ENCODE assay signal across 1 cellular context in genomic region chr17:27353469-27354050, GRCh38.
TF ChIP-seq lines count a peak whose summit lies in the region.

No MANE protein-coding gene starts in this region.

TF ChIP-seq in K562, 482 proteins besides CTCF, POLR2A, EP300 and RAD21 (continued from another document and continues in another):
- no peak for TF ChIP-seq MGA (IDR thresholded peaks at IDR 0.05)
- TF ChIP-seq FOXP4 (CRISPR knock-in tag; IDR thresholded peaks at IDR 0.05; ENCODE audit: borderline replicate concordance), result no peak
- no peak for TF ChIP-seq ZNF354B (CRISPR knock-in tag; IDR thresholded peaks at IDR 0.05)
- no peak for TF ChIP-seq CAMTA2 (CRISPR knock-in tag; conservative IDR thresholded peaks at IDR 0.05)
- TF ChIP-seq ZSCAN29 (IDR thresholded peaks at IDR 0.05), result no peak
- no peak for TF ChIP-seq FOXK2 (conservative IDR thresholded peaks at IDR 0.05 in 1 of 2, IDR thresholded peaks at IDR 0.05 in 1 of 2; ENCODE audit: low read depth in 2 of 2)
- TF ChIP-seq MAZ (CRISPR knock-in tag; conservative IDR thresholded peaks at IDR 0.05 in 1 of 2, IDR thresholded peaks at IDR 0.05 in 1 of 2), result peak; percentile 89 to 98
- TF ChIP-seq ZNF324 (CRISPR knock-in tag; IDR thresholded peaks at IDR 0.05), result no peak
- no peak for TF ChIP-seq CBFB (CRISPR knock-in tag; IDR thresholded peaks at IDR 0.05)
- TF ChIP-seq GABPB2 (CRISPR knock-in tag; conservative IDR thresholded peaks at IDR 0.05), result no peak
- TF ChIP-seq CHAMP1 (IDR thresholded peaks at IDR 0.05), result no peak
- peak; percentile 81 for TF ChIP-seq CXXC5 (CRISPR knock-in tag; IDR thresholded peaks at IDR 0.05)
- no peak for TF ChIP-seq CGGBP1 (CRISPR knock-in tag; IDR thresholded peaks at IDR 0.05)
- TF ChIP-seq SRSF3 (IDR thresholded peaks at IDR 0.05; ENCODE audit: insufficient read depth, low read length), result peak; percentile 80; the same call in 1 of the 2 replicates
- TF ChIP-seq CREBBP (IDR thresholded peaks at IDR 0.05; ENCODE audit: low read depth, low read length), result no peak
- TF ChIP-seq MLLT1 (IDR thresholded peaks at IDR 0.05), result peak; percentile 67 to 74
- no peak; the same call in 1 of the 2 replicates for TF ChIP-seq ZKSCAN1 (IDR thresholded peaks at IDR 0.05; ENCODE audit: low read depth, low read length)
- TF ChIP-seq ZNF408 (CRISPR knock-in tag; IDR thresholded peaks at IDR 0.05; ENCODE audit: low read depth), result no peak
- TF ChIP-seq SMARCE1 (IDR thresholded peaks at IDR 0.05), result peak; percentile 70; the same call in 1 of the 2 replicates
- TF ChIP-seq FOXJ2 (tag; IDR thresholded peaks at IDR 0.05), result peak; percentile 43; the same call in 1 of the 2 replicates
- TF ChIP-seq REST (CRISPR knock-in tag; IDR thresholded peaks at IDR 0.05; ENCODE audit: low read depth), result no peak; the same call in 1 of the 2 replicates
- TF ChIP-seq FOXP1 (CRISPR knock-in tag; IDR thresholded peaks at IDR 0.05), result no peak
- TF ChIP-seq SNIP1 (IDR thresholded peaks at IDR 0.05; ENCODE audit: low read depth), result no peak
- 0 out of 2 replicates have a peak, but pooled peaks have one; percentile 0 for TF ChIP-seq SPI1 (IDR thresholded peaks at IDR 0.05; ENCODE audit: borderline replicate concordance, low read depth, low read length)
- TF ChIP-seq STAT5B (CRISPR knock-in tag; IDR thresholded peaks at IDR 0.05), result no peak
- peak; percentile 32; the same call in 1 of the 2 replicates for TF ChIP-seq ZNF24 (IDR thresholded peaks at IDR 0.05)
- TF ChIP-seq ZNF764 (CRISPR knock-in tag; IDR thresholded peaks at IDR 0.05; ENCODE audit: low read depth), result no peak
- peak; percentile 73 for TF ChIP-seq FOS (IDR thresholded peaks at IDR 0.05; ENCODE audit: extremely low read depth, insufficient read length)
- no peak for TF ChIP-seq CHD4 (IDR thresholded peaks at IDR 0.05; ENCODE audit: insufficient read depth, insufficient replicate concordance, low read depth, low read length, poor library complexity, severe bottlenecking)
- peak; percentile 48; the same call in 1 of the 2 replicates for TF ChIP-seq SMARCC2 (IDR thresholded peaks at IDR 0.05; ENCODE audit: low read depth)
- TF ChIP-seq E2F6 (IDR thresholded peaks at IDR 0.05; ENCODE audit: borderline replicate concordance in 1 of 2, extremely low read depth in 1 of 2, insufficient read depth in 1 of 2, insufficient read length in 1 of 2, low read depth in 1 of 2, low read length in 1 of 2, poor library complexity in 1 of 2, severe bottlenecking in 1 of 2), result peak; percentile 65 to 74
- TF ChIP-seq TRIM24 (IDR thresholded peaks at IDR 0.05), result 0 out of 4 replicates have a peak, but pooled peaks of 1 of the 2 experiments have one; percentile 31
- peak; percentile 86 for TF ChIP-seq TBP (optimal IDR thresholded peaks at IDR 0.05; ENCODE audit: low read depth, low read length)
- 0 out of 2 replicates have a peak, but pooled peaks have one; percentile 17 for TF ChIP-seq THRA (IDR thresholded peaks at IDR 0.05)
